In genomic region chr2:237113026-237113810, GRCh38 we compare ENCODE assay signal across 30 cellular contexts.
"Had no signal": no experiment of that assay in that cellular context is flagged by ENCODE, and none has a peak within 500 bp of the region (broad histone marks: within the 10 kb centered on the region; RNA-seq: fewer than 3 reads in every experiment).

No MANE protein-coding gene starts in this region.

- H3K4me3 Mint-ChIP-seq: activated CD4-positive, alpha-beta T cell treated with anti-CD3 and anti-CD28 coated beads for 36 hours; activated CD4-positive, alpha-beta T cell treated with anti-CD3 and anti-CD28 coated beads, Interleukin-2, amount 10 ng/mL, durations not matched to agents 7 days and 5 days; activated CD8-positive, alpha-beta T cell treated with anti-CD3 and anti-CD28 coated beads, Interleukin-2, amount 10 ng/mL, durations not matched to agents 7 days and 5 days; activated naive CD4-positive, alpha-beta T cell treated with anti-CD3 and anti-CD28 coated beads, Interleukin-2, amount 50 U/mL, for 24 hours; activated naive CD8-positive, alpha-beta T cell treated with anti-CD3 and anti-CD28 coated beads, Interleukin-2, amount 10 ng/mL, durations not matched to agents 7 days and 5 days; activated T-cell treated with anti-CD3 and anti-CD28 coated beads, Interleukin-2, amount 50 U/mL, for 24 hours; T-helper 1 cell treated with Interleukin-12 subunit alpha and Interleukin-12 subunit beta and Interleukin-4 antibody, amounts not matched to agents 30 μg/mL and 1 μg/mL, for 36 hours; T-helper 2 cell treated with Interferon-gamma antibody and Interleukin-4, amounts not matched to agents 5 μg/mL and 100 μg/mL, for 36 hours had no signal

- H3K9me3 Mint-ChIP-seq: activated CD4-positive, alpha-beta T cell treated with anti-CD3 and anti-CD28 coated beads, Interleukin-2, amount 10 ng/mL, durations not matched to agents 7 days and 5 days; activated T-helper 2 cell treated with anti-CD3 and anti-CD28 coated beads, Interferon-gamma antibody, Interleukin-2, Interleukin-4, amounts not matched to agents 10 μg/mL and 5 μg/mL and 100 μg/mL, durations not matched to agents 14 hours and 24 hours and 36 hours; T-helper 1 cell treated with Interleukin-12 subunit alpha and Interleukin-12 subunit beta and Interleukin-4 antibody, amounts not matched to agents 30 μg/mL and 1 μg/mL, for 36 hours; T-helper 2 cell treated with Interferon-gamma antibody and Interleukin-4, amounts not matched to agents 5 μg/mL and 100 μg/mL, for 36 hours had no signal

- H3K4me1 ChIP-seq: ascending aorta, body of pancreas, breast epithelium, Peyer's patch, SJSA1 had no signal

- H3K9me3 ChIP-seq: ascending aorta, body of pancreas, Peyer's patch, SJSA1, SK-N-SH had no signal

- H3K27ac ChIP-seq: ascending aorta, body of pancreas, breast epithelium, KMS-11, Peyer's patch, SJSA1 had no signal

- H3K4me1 Mint-ChIP-seq: activated CD4-positive, alpha-beta T cell treated with anti-CD3 and anti-CD28 coated beads for 36 hours; activated CD4-positive, alpha-beta T cell treated with anti-CD3 and anti-CD28 coated beads, Interleukin-2, amount 10 ng/mL, durations not matched to agents 7 days and 5 days; activated naive CD4-positive, alpha-beta T cell treated with anti-CD3 and anti-CD28 coated beads, Interleukin-2, amount 50 U/mL, for 24 hours; activated naive CD8-positive, alpha-beta T cell treated with anti-CD3 and anti-CD28 coated beads, Interleukin-2, amount 10 ng/mL, durations not matched to agents 7 days and 5 days had no signal

- H3K9ac ChIP-seq: KMS-11, SK-N-SH had no signal

- DNase-seq: activated CD4-positive, alpha-beta T cell treated with anti-CD3 and anti-CD28 coated beads for 36 hours; activated CD4-positive, alpha-beta T cell treated with anti-CD3 and anti-CD28 coated beads, Interleukin-2, amount 10 ng/mL, durations not matched to agents 7 days and 5 days; activated CD4-positive, alpha-beta T cell treated with anti-CD3 and anti-CD28 coated beads, Interleukin-2, amount 50 U/mL, for 48 hours; activated CD8-positive, alpha-beta T cell treated with anti-CD3 and anti-CD28 coated beads, Interleukin-2, amount 10 ng/mL, durations not matched to agents 7 days and 5 days; activated gamma-delta T cell; activated naive CD4-positive, alpha-beta T cell treated with Interleukin-2 at 50 U/mL for 16 hours; activated naive CD8-positive, alpha-beta T cell treated with anti-CD3 and anti-CD28 coated beads, Interleukin-2, amount 10 ng/mL, durations not matched to agents 7 days and 5 days; activated T-cell treated with anti-CD3 and anti-CD28 coated beads, Interleukin-2, amount 50 U/mL, for 24 hours; amygdala; body of pancreas; NCI-H1105; NCI-H1417 treated with DMSO at 0.1 percent for 48 hours; NCI-H187 treated with DMSO at 0.1 percent for 48 hours; NCI-H2081; NCI-H2171 treated with DMSO at 0.1 percent for 48 hours; NCI-H226; NCI-H524 treated with DMSO at 0.1 percent for 48 hours; PC-3; Peyer's patch; RPMI8226; SHP77 treated with DMSO at 0.1 percent for 48 hours; SK-N-SH had no signal

- H3K27me3 Mint-ChIP-seq: activated CD4-positive, alpha-beta T cell treated with anti-CD3 and anti-CD28 coated beads for 36 hours; activated CD4-positive, alpha-beta T cell treated with anti-CD3 and anti-CD28 coated beads, Interleukin-2, amount 10 ng/mL, durations not matched to agents 7 days and 5 days; activated naive CD4-positive, alpha-beta T cell treated with anti-CD3 and anti-CD28 coated beads, Interleukin-2, amount 50 U/mL, for 24 hours; activated naive CD8-positive, alpha-beta T cell treated with anti-CD3 and anti-CD28 coated beads, Interleukin-2, amount 10 ng/mL, durations not matched to agents 7 days and 5 days; activated T-cell treated with anti-CD3 and anti-CD28 coated beads, Interleukin-2, amount 50 U/mL, for 24 hours had no signal

- H3K36me3 ChIP-seq: ascending aorta, breast epithelium, Peyer's patch had no signal

- H3K27me3 ChIP-seq: ascending aorta, body of pancreas, breast epithelium, Peyer's patch, SJSA1 had no signal

- H3K4me2 ChIP-seq: KMS-11, SK-N-SH had no signal

- H3K4me3 ChIP-seq: ascending aorta, body of pancreas, breast epithelium, Peyer's patch, SJSA1 had no signal

- ATAC-seq: activated CD4-positive, alpha-beta T cell treated with anti-CD3 and anti-CD28 coated beads for 36 hours; activated CD8-positive, alpha-beta T cell treated with anti-CD3 and anti-CD28 coated beads, Interleukin-2, amount 10 ng/mL, durations not matched to agents 7 days and 5 days; body of pancreas; PC-3 had no signal

- H3K27ac Mint-ChIP-seq: activated CD4-positive, alpha-beta T cell treated with anti-CD3 and anti-CD28 coated beads for 36 hours; activated CD4-positive, alpha-beta T cell treated with anti-CD3 and anti-CD28 coated beads, Interleukin-2, amount 10 ng/mL, durations not matched to agents 7 days and 5 days; activated CD8-positive, alpha-beta T cell treated with anti-CD3 and anti-CD28 coated beads, Interleukin-2, amount 10 ng/mL, durations not matched to agents 7 days and 5 days; activated naive CD4-positive, alpha-beta T cell treated with anti-CD3 and anti-CD28 coated beads, Interleukin-2, amount 50 U/mL, for 24 hours; activated naive CD8-positive, alpha-beta T cell treated with anti-CD3 and anti-CD28 coated beads, Interleukin-2, amount 10 ng/mL, durations not matched to agents 7 days and 5 days; activated T-cell treated with anti-CD3 and anti-CD28 coated beads, Interleukin-2, amount 50 U/mL, for 24 hours; activated T-helper 2 cell treated with anti-CD3 and anti-CD28 coated beads, Interferon-gamma antibody, Interleukin-2, Interleukin-4, amounts not matched to agents 10 μg/mL and 5 μg/mL and 100 μg/mL, durations not matched to agents 14 hours and 24 hours and 36 hours; T-helper 1 cell treated with Interleukin-12 subunit alpha and Interleukin-12 subunit beta and Interleukin-4 antibody, amounts not matched to agents 30 μg/mL and 1 μg/mL, for 36 hours; T-helper 2 cell treated with Interferon-gamma antibody and Interleukin-4, amounts not matched to agents 5 μg/mL and 100 μg/mL, for 36 hours had no signal
